Comparison of ENCODE assay signal across 15 cellular contexts in the genomic region with DNA sequence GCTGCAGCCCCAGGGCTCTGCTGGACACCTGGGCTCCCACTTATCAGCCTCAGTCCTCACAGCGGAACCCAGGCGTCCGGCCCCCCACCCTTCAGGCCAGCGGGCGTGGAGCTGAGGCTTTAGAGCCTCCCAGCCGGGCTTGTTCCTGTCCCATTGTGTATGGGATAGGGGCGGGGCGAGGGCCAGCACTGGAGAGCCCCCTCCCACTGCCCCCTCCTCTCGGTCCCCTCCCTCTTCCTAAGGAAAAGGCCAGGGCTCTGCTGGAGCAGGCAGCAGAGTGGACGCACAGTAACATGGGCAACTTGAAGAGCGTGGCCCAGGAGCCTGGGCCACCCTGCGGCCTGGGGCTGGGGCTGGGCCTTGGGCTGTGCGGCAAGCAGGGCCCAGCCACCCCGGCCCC. TPM values are rescaled to one million over a fixed set of nuclear protein-coding genes. Genes with fewer than 3 reads are reported as not detected.
DNase-seq lines count a peak whose midpoint lies in the region; ATAC-seq, FAIRE-seq and TF ChIP-seq lines count a peak whose summit lies in the region.
"Had no signal": no experiment of that assay in that cellular context is flagged by ENCODE, and none has a peak within 500 bp of the region (broad histone marks: within the 10 kb centered on the region; RNA-seq: fewer than 3 reads in every experiment).

No MANE protein-coding gene starts in this region.

- H3K4me3 ChIP-seq in K562 = no peak overlapping the region
- H3K4me3 ChIP-seq in cardiac muscle cell = no peak overlapping the region
- peak overlapping the region; percentile 8 to 18 for H3K4me3 ChIP-seq in muscle layer of duodenum (ENCODE audit: low read depth in 1 of 2, low read length in 2 of 2)
- H3K4me3 ChIP-seq in upper lobe of left lung = peak overlapping the region; percentile 18 to 42 (median 30)

- no peak overlapping the region for H3K4me2 ChIP-seq in K562 (ENCODE audit: insufficient read depth, low read length)

- TF ChIP-seq CTCF in K562 (IDR thresholded peaks at IDR 0.05 in 2 of 3, conservative IDR thresholded peaks at IDR 0.05 in 1 of 3; ENCODE audit: insufficient read depth in 2 of 3, low read depth in 1 of 3, low read length in 3 of 3) (no peak), cardiac muscle cell (IDR thresholded peaks at IDR 0.05; ENCODE audit: low read depth, low read length) (no peak), upper lobe of left lung (IDR thresholded peaks at IDR 0.05) (no peak)

- ATAC-seq in K562 (no peak), upper lobe of left lung (ENCODE audit: low FRiP score in 2 of 2) (no peak), HG02981 (IDR thresholded peaks at IDR 0.05; ENCODE audit: unreplicated experiment) (no peak)

- POLR2A ChIA-PET in K562 (lab: Yijun Ruan, JAX) = interaction anchor here (0.6 to 1.6 kb wide), 5 partner anchors 13 to 112 kb away, joined by 3 to 5 read pairs (median 3); no protein-coding TSS in a partner anchor

- no TSS peak for BruUV-seq in K562 (replicated peaks; lab: Mats Ljungman, UMichigan)

- TF ChIP-seq POLR2A in K562 (conservative IDR thresholded peaks at IDR 0.05) (no peak), upper lobe of left lung (IDR thresholded peaks at IDR 0.05) (no peak)

- WGBS in K562 (ENCODE audit: insufficient coverage, low coverage, missing lambda C conversion rate) = 71% methylated on average over 11 of the region's 14 CpGs
- WGBS in upper lobe of left lung, 2 donors = 74% methylated on average over 14 of the region's 14 CpGs; no CpG with 5 or more reads in 1 of the 2 donors

- CTCF ChIA-PET in K562 (lab: Yijun Ruan, JAX; ENCODE audit: low intra/inter-chr PET ratio) = no interaction called here

- TF ChIP-seq EP300 in K562 (IDR thresholded peaks at IDR 0.05; ENCODE audit: low read length) = no peak
- TF ChIP-seq EP300 in upper lobe of left lung (IDR thresholded peaks at IDR 0.05) = no peak

- peaks cover 53 to 56% of the 10 kb centered on the region in 2 experiments for H3K4me1 ChIP-seq in K562 (replicated peaks in 1 of 2; ENCODE audit: control insufficient read depth in 2 of 2, insufficient read depth in 2 of 2, low read length in 2 of 2)
- H3K4me1 ChIP-seq in cardiac muscle cell (ENCODE audit: low read depth) = peaks cover 37% of the 10 kb centered on the region
- peaks cover 0 to 16% of the 10 kb centered on the region in 2 donors for H3K4me1 ChIP-seq in muscle layer of duodenum (ENCODE audit: control insufficient read depth in 1 of 2, insufficient read depth in 2 of 2, low read length in 2 of 2)
- H3K4me1 ChIP-seq in upper lobe of left lung = peaks cover 28 to 52% (median 45%) of the 10 kb centered on the region in 4 donors

- H3K9ac ChIP-seq in K562 (ENCODE audit: insufficient read depth in 1 of 2, low read depth in 2 of 2, low read length in 2 of 2) = peak overlapping the region in 1 of 2 experiments; percentile 27; a peak in 1 of 4 replicates

- peak overlapping the region; percentile 78 for H2AFZ ChIP-seq in K562 (ENCODE audit: low read depth, low read length)

- intact Hi-C loops in K562 (cut with micrococcal nuclease) = loop anchor here (10.0 kb wide), 1 partner anchor 679 kb away; no protein-coding TSS in a partner anchor

- H4K20me1 ChIP-seq in K562 (replicated peaks; ENCODE audit: control insufficient read depth, insufficient read depth, low read length) = peaks cover 5% of the 10 kb centered on the region; the same call in 1 of the 2 replicates

- H3K36me3 ChIP-seq in K562 (ENCODE audit: control insufficient read depth, insufficient read depth, low read length) = no peaks in the 10 kb centered on the region
- no peaks in the 10 kb centered on the region for H3K36me3 ChIP-seq in cardiac muscle cell
- no peaks in the 10 kb centered on the region for H3K36me3 ChIP-seq in muscle layer of duodenum (ENCODE audit: control insufficient read depth in 1 of 2, insufficient read depth in 2 of 2, low read length in 2 of 2)
- peaks cover 0 to 5% (median 0%) of the 10 kb centered on the region in 4 donors for H3K36me3 ChIP-seq in upper lobe of left lung

- H3K9me3 ChIP-seq in K562 (replicated peaks; ENCODE audit: control insufficient read depth, insufficient read depth, low read depth, low read length) (no peaks in the 10 kb centered on the region; the same call in 1 of the 2 replicates), cardiac muscle cell (ENCODE audit: low read depth) (no peaks in the 10 kb centered on the region), muscle layer of duodenum (ENCODE audit: control insufficient read depth in 1 of 2, low read length in 2 of 2) (no peaks in the 10 kb centered on the region), upper lobe of left lung (peaks cover 0 to 11% (median 2%) of the 10 kb centered on the region in 4 donors)

- no peaks in the 10 kb centered on the region for H3K9me1 ChIP-seq in K562 (ENCODE audit: control insufficient read depth, insufficient read depth, low read length)

- in situ Hi-C loops in K562 (cut with MboI) = no loop called here

- peak in 2 of 4 experiments; percentile 30 for DNase-seq in K562 (ENCODE audit: extremely low read depth in 1 of 4, low spot score in 3 of 4)
- DNase-seq in cardiac muscle cell (ENCODE audit: low read depth in 1 of 2, low spot score in 1 of 2) = no peak
- DNase-seq in upper lobe of left lung = no peak
- DNase-seq in stimulated activated naive CD4-positive, alpha-beta T cell treated with Interleukin-2 at 50 U/mL for 16 hours (lab: John Stamatoyannopoulos, UW) = no peak
- DNase-seq in SHP77 (lab: John Stamatoyannopoulos, UW) = no peak
- DNase-seq: activated CD4-positive, alpha-beta T cell treated with anti-CD3 and anti-CD28 coated beads for 1 hour; activated naive CD4-positive, alpha-beta T cell treated with Interleukin-2 at 50 U/mL for 16 hours; dorsolateral prefrontal cortex; KBM-7; NCI-H1105 treated with DMSO at 0.1 percent for 48 hours; NCI-H2171 treated with DMSO at 0.1 percent for 48 hours; small intestine had no signal

- no peaks in the 10 kb centered on the region for H3K79me2 ChIP-seq in K562 (ENCODE audit: control insufficient read depth, insufficient read depth, low read length)

- H3K27me3 ChIP-seq in K562 (ENCODE audit: control insufficient read depth in 2 of 2, insufficient read depth in 2 of 2, low read length in 2 of 2) (no peaks in the 10 kb centered on the region), cardiac muscle cell (no peaks in the 10 kb centered on the region), muscle layer of duodenum (ENCODE audit: low read depth, low read length) (no peaks in the 10 kb centered on the region), upper lobe of left lung (no peaks in the 10 kb centered on the region)
- H3K27me3 ChIP-seq: dorsolateral prefrontal cortex had no signal

- FAIRE-seq in K562 (lab: Jason Lieb, UNC) = no peak
- FAIRE-seq: GM19239, small intestine had no signal

- peak overlapping the region; percentile 59; the same call in 2 of the 3 replicates for H3K27ac ChIP-seq in K562 (ENCODE audit: extremely low read depth, low read depth, low read length)
- H3K27ac ChIP-seq in cardiac muscle cell = peak overlapping the region; percentile 90
- peak overlapping the region; percentile 9 for H3K27ac ChIP-seq in muscle layer of duodenum (ENCODE audit: low read length)
- peak overlapping the region; percentile 54 to 73 (median 64) for H3K27ac ChIP-seq in upper lobe of left lung

- TF ChIP-seq RAD21 in K562 (CRISPR knock-in tag; conservative IDR thresholded peaks at IDR 0.05 in 1 of 2, IDR thresholded peaks at IDR 0.05 in 1 of 2) = no peak

RNA-seq across cellular contexts. Expression of a gene that starts 2.7 kb away (rescaled TPM):
- total RNA-seq in K562 (2011; cell fraction: chromatin; rRNA removed; ENCODE audit: low replicate concordance) = 17.7 and 69.8 TPM in 2 replicates
- total RNA-seq in K562 (2011; cell fraction: nucleolus; rRNA removed) = 82.0 and 87.6 TPM in 2 replicates
- 40.3 and 46.6 TPM in 2 replicates for total RNA-seq in K562 (2011; cell fraction: nucleoplasm; rRNA removed)
- total RNA-seq in K562 (2014; rRNA removed) = 121 and 170 TPM in 2 replicates
- total RNA-seq in K562 (2014; rRNA removed; fragmentation: Illumina TruSeq; extraction: Trizol) = 3.1 and 4.3 TPM in 2 replicates
- 43.2 and 45.8 TPM in 2 replicates for total RNA-seq in K562 (2015; rRNA removed; fragmentation: Illumina TruSeq; extraction: Trizol)
- total RNA-seq in K562 (2021) = 111 and 124 TPM in 2 replicates
- 23.6 and 47.3 TPM in 2 replicates for polyA plus RNA-seq in K562 (2011; rRNA removed)
- polyA plus RNA-seq in K562 (2011; cell fraction: cytosol; rRNA removed) = 58.9 and 221 TPM in 2 replicates
- polyA plus RNA-seq in K562 (2011; cell fraction: nucleus; rRNA removed) = 50.4 and 106 TPM in 2 replicates
- polyA plus RNA-seq in K562 (2012) = 87.2 and 107 TPM in 2 replicates
- 23.6 and 88.1 TPM in 2 replicates for polyA plus RNA-seq in K562 (2014; fragmentation: Illumina TruSeq; extraction: Trizol)
- 1 to 10 TPM; 1.1 to 2.9 TPM for polyA plus RNA-seq in K562 (2014; fragmentation: Nextera tagmentation; extraction: Ambion mirVana)
- polyA plus RNA-seq in K562 (2014; rRNA removed) = 102 and 118 TPM in 2 replicates
- polyA minus RNA-seq in K562 (2011; rRNA and poly(A)+ RNA removed) = 11.7 and 21.2 TPM in 2 replicates
- 65.3 and 77.5 TPM in 2 replicates for polyA minus RNA-seq in K562 (2011; cell fraction: cytosol; rRNA and poly(A)+ RNA removed)
- 35.9 and 37.0 TPM in 2 replicates for polyA minus RNA-seq in K562 (2011; cell fraction: nucleus; rRNA and poly(A)+ RNA removed)
- total RNA-seq in cardiac muscle cell = 19.7 and 20.3 TPM in 2 replicates
- 13.1 and 16.3 TPM in 2 replicates for polyA plus RNA-seq in cardiac muscle cell
- 10 to 100 TPM in 4 of 6 donors, 1 to 10 TPM in 2; 3.1 to 95.3 (median 16.2) TPM for total RNA-seq in upper lobe of left lung

RNA-seq across cellular contexts. Expression of a gene that starts 15.4 kb away (rescaled TPM):
- total RNA-seq in K562 (2011; cell fraction: chromatin; rRNA removed; ENCODE audit: low replicate concordance) = 101 and 344 TPM in 2 replicates
- total RNA-seq in K562 (2011; cell fraction: nucleolus; rRNA removed) = 421 and 427 TPM in 2 replicates
- 291 and 342 TPM in 2 replicates for total RNA-seq in K562 (2011; cell fraction: nucleoplasm; rRNA removed)
- total RNA-seq in K562 (2014; rRNA removed) = 326 and 470 TPM in 2 replicates
- 63.4 and 97.8 TPM in 2 replicates for total RNA-seq in K562 (2014; rRNA removed; fragmentation: Illumina TruSeq; extraction: Trizol)
- 215 and 218 TPM in 2 replicates for total RNA-seq in K562 (2015; rRNA removed; fragmentation: Illumina TruSeq; extraction: Trizol)
- total RNA-seq in K562 (2021) = 368 and 385 TPM in 2 replicates
- polyA plus RNA-seq in K562 (2011; rRNA removed) = 125 and 154 TPM in 2 replicates
- polyA plus RNA-seq in K562 (2011; cell fraction: cytosol; rRNA removed) = 184 and 684 TPM in 2 replicates
- polyA plus RNA-seq in K562 (2011; cell fraction: nucleus; rRNA removed) = 202 and 446 TPM in 2 replicates
- polyA plus RNA-seq in K562 (2012) = 270 and 304 TPM in 2 replicates
- polyA plus RNA-seq in K562 (2014; fragmentation: Illumina TruSeq; extraction: Trizol) = 222 and 298 TPM in 2 replicates
- polyA plus RNA-seq in K562 (2014; fragmentation: Nextera tagmentation; extraction: Ambion mirVana) = 10 to 100 TPM; 18.1 to 29.0 TPM
- polyA plus RNA-seq in K562 (2014; rRNA removed) = 251 and 295 TPM in 2 replicates
- polyA minus RNA-seq in K562 (2011; rRNA and poly(A)+ RNA removed) = 46.2 and 123 TPM in 2 replicates
- 133 and 200 TPM in 2 replicates for polyA minus RNA-seq in K562 (2011; cell fraction: cytosol; rRNA and poly(A)+ RNA removed)
- polyA minus RNA-seq in K562 (2011; cell fraction: nucleus; rRNA and poly(A)+ RNA removed) = 111 and 144 TPM in 2 replicates
- 91.5 and 110 TPM in 2 replicates for total RNA-seq in cardiac muscle cell
- 48.0 and 64.2 TPM in 2 replicates for polyA plus RNA-seq in cardiac muscle cell
- 1 to 10 TPM in 5 of 6 donors, under 1 TPM in 1; 0.59 to 5.7 (median 3.1) TPM for total RNA-seq in upper lobe of left lung

RNA-seq across cellular contexts. Expression of a gene that starts 30.8 kb away (rescaled TPM):
- 3.9 and 10.1 TPM in 2 replicates for total RNA-seq in K562 (2011; cell fraction: chromatin; rRNA removed; ENCODE audit: low replicate concordance)
- 5.8 and 7.7 TPM in 2 replicates for total RNA-seq in K562 (2011; cell fraction: nucleolus; rRNA removed)
- total RNA-seq in K562 (2011; cell fraction: nucleoplasm; rRNA removed) = 4.8 and 12.4 TPM in 2 replicates
- total RNA-seq in K562 (2014; rRNA removed) (2.0 and 2.1 TPM in 2 replicates), K562 (2014; rRNA removed; fragmentation: Illumina TruSeq; extraction: Trizol) (0.64 and 1.2 TPM in 2 replicates), K562 (2015; rRNA removed; fragmentation: Illumina TruSeq; extraction: Trizol) (0.29 and 0.90 TPM in 2 replicates), K562 (2021) (2.2 and 4.7 TPM in 2 replicates), cardiac muscle cell (7.1 and 8.4 TPM in 2 replicates), upper lobe of left lung (1 to 10 TPM in 3 of 6 donors, under 1 TPM in 3; 0.46 to 5.2 (median 1.0) TPM)
- polyA plus RNA-seq in K562 (2011; rRNA removed) (1.3 and 1.7 TPM in 2 replicates), K562 (2014; fragmentation: Illumina TruSeq; extraction: Trizol) (0.92 and 1.4 TPM in 2 replicates), K562 (2014; fragmentation: Nextera tagmentation; extraction: Ambion mirVana) (1 to 10 TPM; 5.0 to 6.9 TPM), K562 (2014; rRNA removed) (2.7 and 8.0 TPM in 2 replicates), cardiac muscle cell (13.0 and 22.7 TPM in 2 replicates)
- 1.2 and 1.7 TPM in 2 replicates for polyA plus RNA-seq in K562 (2011; cell fraction: cytosol; rRNA removed)
- 5.9 and 13.7 TPM in 2 replicates for polyA plus RNA-seq in K562 (2011; cell fraction: nucleus; rRNA removed)
- polyA plus RNA-seq in K562 (2012) = 6.6 and 7.2 TPM in 2 replicates
- polyA minus RNA-seq in K562 (2011; rRNA and poly(A)+ RNA removed) = 0.27 and 0.63 TPM in 2 replicates
- polyA minus RNA-seq in K562 (2011; cell fraction: cytosol; rRNA and poly(A)+ RNA removed) = not detected in 2 replicates
- polyA minus RNA-seq in K562 (2011; cell fraction: nucleus; rRNA and poly(A)+ RNA removed) = 1.00 and 2.6 TPM in 2 replicates

RNA-seq across cellular contexts. Expression of a gene that starts 34.7 kb away (rescaled TPM):
- 193 and 406 TPM in 2 replicates for total RNA-seq in K562 (2011; cell fraction: chromatin; rRNA removed; ENCODE audit: low replicate concordance)
- 266 and 270 TPM in 2 replicates for total RNA-seq in K562 (2011; cell fraction: nucleolus; rRNA removed)
- 209 and 255 TPM in 2 replicates for total RNA-seq in K562 (2011; cell fraction: nucleoplasm; rRNA removed)
- 63.5 and 79.1 TPM in 2 replicates for total RNA-seq in K562 (2014; rRNA removed)
- 16.9 and 21.9 TPM in 2 replicates for total RNA-seq in K562 (2014; rRNA removed; fragmentation: Illumina TruSeq; extraction: Trizol)
- total RNA-seq in K562 (2015; rRNA removed; fragmentation: Illumina TruSeq; extraction: Trizol) = 36.3 and 38.0 TPM in 2 replicates
- 106 and 109 TPM in 2 replicates for total RNA-seq in K562 (2021)
- 27.0 and 42.2 TPM in 2 replicates for polyA plus RNA-seq in K562 (2011; rRNA removed)
- polyA plus RNA-seq in K562 (2011; cell fraction: cytosol; rRNA removed) = 44.7 and 109 TPM in 2 replicates
- 87.0 and 201 TPM in 2 replicates for polyA plus RNA-seq in K562 (2011; cell fraction: nucleus; rRNA removed)
- polyA plus RNA-seq in K562 (2012) = 64.3 and 65.5 TPM in 2 replicates
- polyA plus RNA-seq in K562 (2014; fragmentation: Illumina TruSeq; extraction: Trizol) = 61.4 and 89.2 TPM in 2 replicates
- 1 to 10 TPM; 7.6 to 9.2 TPM for polyA plus RNA-seq in K562 (2014; fragmentation: Nextera tagmentation; extraction: Ambion mirVana)
- polyA plus RNA-seq in K562 (2014; rRNA removed) = 73.6 and 81.3 TPM in 2 replicates
- polyA minus RNA-seq in K562 (2011; rRNA and poly(A)+ RNA removed) = 23.8 and 38.7 TPM in 2 replicates
- polyA minus RNA-seq in K562 (2011; cell fraction: cytosol; rRNA and poly(A)+ RNA removed) = 44.9 and 63.6 TPM in 2 replicates
- polyA minus RNA-seq in K562 (2011; cell fraction: nucleus; rRNA and poly(A)+ RNA removed) = 54.3 and 64.6 TPM in 2 replicates
- 27.2 and 29.2 TPM in 2 replicates for total RNA-seq in cardiac muscle cell
- 18.4 and 20.4 TPM in 2 replicates for polyA plus RNA-seq in cardiac muscle cell
- total RNA-seq in upper lobe of left lung = 10 to 100 TPM; 38.3 to 58.7 (median 42.5) TPM

RNA-seq across cellular contexts. Expression of a gene that starts 54.8 kb away (rescaled TPM):
- 11.1 and 29.9 TPM in 2 replicates for total RNA-seq in K562 (2011; cell fraction: chromatin; rRNA removed; ENCODE audit: low replicate concordance)
- 11.7 and 12.1 TPM in 2 replicates for total RNA-seq in K562 (2011; cell fraction: nucleolus; rRNA removed)
- 11.4 and 19.2 TPM in 2 replicates for total RNA-seq in K562 (2011; cell fraction: nucleoplasm; rRNA removed)
- 0.32 and 1.5 TPM in 2 replicates for total RNA-seq in K562 (2014; rRNA removed)
- 0.32 and 0.40 TPM in 2 replicates for total RNA-seq in K562 (2014; rRNA removed; fragmentation: Illumina TruSeq; extraction: Trizol)
- total RNA-seq in K562 (2015; rRNA removed; fragmentation: Illumina TruSeq; extraction: Trizol) = 0.87 and 0.98 TPM in 2 replicates
- total RNA-seq in K562 (2021) = 2.9 and 3.2 TPM in 2 replicates
- polyA plus RNA-seq in K562 (2011; rRNA removed) = 1.3 and 2.7 TPM in 2 replicates
- 2.1 and 3.3 TPM in 2 replicates for polyA plus RNA-seq in K562 (2011; cell fraction: cytosol; rRNA removed)
- 18.1 and 42.9 TPM in 2 replicates for polyA plus RNA-seq in K562 (2011; cell fraction: nucleus; rRNA removed)
- polyA plus RNA-seq in K562 (2012) = 5.5 and 18.9 TPM in 2 replicates
- 2.4 and 2.7 TPM in 2 replicates for polyA plus RNA-seq in K562 (2014; fragmentation: Illumina TruSeq; extraction: Trizol)
- polyA plus RNA-seq in K562 (2014; fragmentation: Nextera tagmentation; extraction: Ambion mirVana) = under 1 TPM; 0.11 to 0.44 TPM
- 3.3 and 5.0 TPM in 2 replicates for polyA plus RNA-seq in K562 (2014; rRNA removed)
- not detected in 2 replicates for polyA minus RNA-seq in K562 (2011; rRNA and poly(A)+ RNA removed)
- polyA minus RNA-seq in K562 (2011; cell fraction: cytosol; rRNA and poly(A)+ RNA removed) = 0.64 and 1.5 TPM in 2 replicates
- polyA minus RNA-seq in K562 (2011; cell fraction: nucleus; rRNA and poly(A)+ RNA removed) = 2.7 and 3.0 TPM in 2 replicates
- total RNA-seq in cardiac muscle cell = 9.0 and 9.8 TPM in 2 replicates
- polyA plus RNA-seq in cardiac muscle cell = 5.2 and 6.8 TPM in 2 replicates
- 10 to 100 TPM in 2 of 6 donors, 1 to 10 TPM in 4; 2.1 to 37.7 (median 4.0) TPM for total RNA-seq in upper lobe of left lung

Comparison
In these comparisons a context has a peak if more than half of its experiments do, and no peak if none do; other contexts are left out.
1. H3K27ac ChIP-seq: peak in every context shown above with its lines; median percentile 90 in cardiac muscle cell; 64 in upper lobe of left lung; 59 in K562; 9 in muscle layer of duodenum.
2. H3K4me3 ChIP-seq: peak in muscle layer of duodenum (2 of 2) and upper lobe of left lung (4 of 4); none in K562 (single experiment) and cardiac muscle cell (single experiment).
3. RNA of a gene that starts 15.4 kb away (total RNA-seq): 63.4 to 470 TPM in K562 and 91.5 to 110 TPM in cardiac muscle cell; 0.59 to 5.7 TPM in upper lobe of left lung; every median in the first group is over 4 times any median in the second.